22 cellular contexts compared by ENCODE assay signal in the genomic region with DNA sequence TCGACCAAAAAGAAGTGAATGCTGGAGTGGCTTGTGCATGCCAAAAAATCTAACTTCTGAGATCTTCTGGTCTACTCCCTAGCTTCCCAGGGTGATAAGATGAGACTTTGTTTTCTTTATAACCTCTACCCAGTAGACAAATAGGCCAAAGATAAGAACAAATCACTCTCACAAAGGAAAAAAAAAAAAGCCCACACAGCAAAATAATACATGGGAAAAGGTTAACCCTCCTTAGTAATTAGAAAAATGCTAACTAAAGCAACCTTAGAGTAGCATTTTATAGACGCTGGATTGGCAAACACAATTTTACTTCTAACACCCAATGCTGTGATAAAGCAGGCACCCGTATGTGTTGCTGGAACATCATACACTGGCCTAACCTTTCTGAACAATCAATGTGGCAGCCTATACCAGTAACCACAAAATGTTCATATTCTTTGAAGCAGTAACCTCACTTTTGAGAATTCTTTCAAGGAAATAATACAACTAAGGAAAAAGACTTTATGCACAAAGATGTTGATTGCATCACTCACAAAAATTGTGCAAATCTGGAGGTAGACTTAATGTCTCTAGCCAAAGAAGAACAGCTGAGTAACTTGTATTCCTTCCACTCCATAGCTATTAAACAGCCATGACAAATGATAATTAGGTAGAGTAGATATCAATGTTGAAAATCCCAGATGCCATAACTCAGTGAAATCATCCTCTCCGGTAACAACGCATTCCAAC.
DNase-seq lines count a peak whose midpoint lies in the region; ATAC-seq and TF ChIP-seq lines count a peak whose summit lies in the region.
"Had no signal": no experiment of that assay in that cellular context is flagged by ENCODE, and none has a peak within 500 bp of the region (broad histone marks: within the 10 kb centered on the region; RNA-seq: fewer than 3 reads in every experiment).

No MANE protein-coding gene starts in this region.

- H3K4me3 ChIP-seq in HEK293 (ENCODE audit: low read depth, low read length) (no peak overlapping the region), fibroblast of pulmonary artery (replicated peaks; ENCODE audit: low read depth, low read length) (no peak overlapping the region), skeletal muscle cell (ENCODE audit: low read depth, low read length) (no peak overlapping the region)
- H3K4me3 ChIP-seq: PC-9 had no signal

- DNase-seq in NCI-H226 (peak; percentile 18), fibroblast of pulmonary artery (ENCODE audit: low read depth) (peak; percentile 38), skeletal muscle cell (ENCODE audit: low read depth) (peak; percentile 27)
- no peak for DNase-seq in activated naive CD8-positive, alpha-beta T cell treated with anti-CD3 and anti-CD28 coated beads for 36 hours
- no peak for DNase-seq in activated CD4-positive, alpha-beta T cell treated with anti-CD3 and anti-CD28 coated beads for 36 hours
- no peak for DNase-seq in naive thymus-derived CD8-positive, alpha-beta T cell
- DNase-seq: CD4-positive, alpha-beta T cell; COR-L47; DMS79; MM.1S; NCI-H1048; NCI-H1436; NCI-H187 treated with DMSO at 0.1 percent for 48 hours; NCI-H2107; NCI-H2227 treated with DMSO at 0.1 percent for 48 hours; NCI-H510A treated with DMSO at 0.1 percent for 48 hours; NCI-H748 treated with DMSO at 0.1 percent for 48 hours; PC-9; RPMI8226; SHP77 treated with DMSO at 0.1 percent for 48 hours; SK-N-SH had no signal

- no peak overlapping the region for H3K4me3 Mint-ChIP-seq in activated naive CD8-positive, alpha-beta T cell treated with anti-CD3 and anti-CD28 coated beads for 36 hours
- H3K4me3 Mint-ChIP-seq in activated CD4-positive, alpha-beta T cell treated with anti-CD3 and anti-CD28 coated beads for 36 hours: no peak overlapping the region
- no peak overlapping the region for H3K4me3 Mint-ChIP-seq in naive thymus-derived CD8-positive, alpha-beta T cell
- H3K4me3 Mint-ChIP-seq: CD4-positive, alpha-beta T cell had no signal

- TF ChIP-seq CTCF in HEK293 (tag by site-specific recombination; IDR thresholded peaks at IDR 0.05): no peak
- TF ChIP-seq CTCF in fibroblast of pulmonary artery (IDR thresholded peaks at IDR 0.05; ENCODE audit: low read length, missing control alignments): no peak

- no peaks in the 10 kb centered on the region; the same call in 1 of the 2 replicates for H3K4me1 ChIP-seq in HEK293 (ENCODE audit: control insufficient read depth, insufficient read depth, low read length)

- H3K27ac Mint-ChIP-seq in activated naive CD8-positive, alpha-beta T cell treated with anti-CD3 and anti-CD28 coated beads for 36 hours: no peak overlapping the region
- no peak overlapping the region for H3K27ac Mint-ChIP-seq in activated CD4-positive, alpha-beta T cell treated with anti-CD3 and anti-CD28 coated beads for 36 hours
- H3K27ac Mint-ChIP-seq in naive thymus-derived CD8-positive, alpha-beta T cell: no peak overlapping the region
- H3K27ac Mint-ChIP-seq: CD4-positive, alpha-beta T cell had no signal

- intact Hi-C loops in activated CD4-positive, alpha-beta T cell treated with anti-CD3 and anti-CD28 coated beads for 36 hours (cut with DNase I, micrococcal nuclease): no loop called here

- no peaks in the 10 kb centered on the region for H3K36me3 Mint-ChIP-seq in activated naive CD8-positive, alpha-beta T cell treated with anti-CD3 and anti-CD28 coated beads for 36 hours
- H3K36me3 Mint-ChIP-seq in activated CD4-positive, alpha-beta T cell treated with anti-CD3 and anti-CD28 coated beads for 36 hours (ENCODE audit: low read depth): no peaks in the 10 kb centered on the region
- no peaks in the 10 kb centered on the region for H3K36me3 Mint-ChIP-seq in naive thymus-derived CD8-positive, alpha-beta T cell

- peaks cover 4% of the 10 kb centered on the region for H3K27me3 Mint-ChIP-seq in activated naive CD8-positive, alpha-beta T cell treated with anti-CD3 and anti-CD28 coated beads for 36 hours
- H3K27me3 Mint-ChIP-seq in activated CD4-positive, alpha-beta T cell treated with anti-CD3 and anti-CD28 coated beads for 36 hours: no peaks in the 10 kb centered on the region
- peaks cover 0 to 20% (median 7%) of the 10 kb centered on the region in 5 donors for H3K27me3 Mint-ChIP-seq in naive thymus-derived CD8-positive, alpha-beta T cell
- H3K27me3 Mint-ChIP-seq: CD4-positive, alpha-beta T cell had no signal

- H3K36me3 ChIP-seq in HEK293 (ENCODE audit: control insufficient read depth in 2 of 2, insufficient read depth in 1 of 2, low read length in 2 of 2): no peaks in the 10 kb centered on the region

- POLR2A ChIA-PET in HEK293 (lab: Yijun Ruan, JAX): no interaction called here
- POLR2A ChIA-PET in activated CD4-positive, alpha-beta T cell treated with anti-CD3 and anti-CD28 coated beads for 36 hours (lab: Charles Lee): no interaction called here
- POLR2A ChIA-PET in naive thymus-derived CD8-positive, alpha-beta T cell (lab: Charles Lee): no interaction called here

- H3K27ac ChIP-seq in HEK293 (ENCODE audit: extremely low read depth, low read depth, low read length): no peak overlapping the region
- H3K27ac ChIP-seq: PC-9 had no signal

- no peak for ATAC-seq in activated CD4-positive, alpha-beta T cell treated with anti-CD3 and anti-CD28 coated beads for 36 hours
- no peak for ATAC-seq in naive thymus-derived CD8-positive, alpha-beta T cell

- no peaks in the 10 kb centered on the region for H3K9me3 ChIP-seq in HEK293 (ENCODE audit: control insufficient read depth, insufficient read depth, low read depth, low read length)
- H3K9me3 ChIP-seq: SK-N-SH had no signal

- H3K9me3 Mint-ChIP-seq in activated naive CD8-positive, alpha-beta T cell treated with anti-CD3 and anti-CD28 coated beads for 36 hours: no peaks in the 10 kb centered on the region
- H3K9me3 Mint-ChIP-seq in activated CD4-positive, alpha-beta T cell treated with anti-CD3 and anti-CD28 coated beads for 36 hours (ENCODE audit: low read depth): no peaks in the 10 kb centered on the region
- no peaks in the 10 kb centered on the region for H3K9me3 Mint-ChIP-seq in naive thymus-derived CD8-positive, alpha-beta T cell
- H3K9me3 Mint-ChIP-seq: CD4-positive, alpha-beta T cell had no signal

- H3K4me1 Mint-ChIP-seq in activated naive CD8-positive, alpha-beta T cell treated with anti-CD3 and anti-CD28 coated beads for 36 hours: no peaks in the 10 kb centered on the region
- no peaks in the 10 kb centered on the region for H3K4me1 Mint-ChIP-seq in activated CD4-positive, alpha-beta T cell treated with anti-CD3 and anti-CD28 coated beads for 36 hours
- no peaks in the 10 kb centered on the region for H3K4me1 Mint-ChIP-seq in naive thymus-derived CD8-positive, alpha-beta T cell

- CTCF ChIA-PET in HEK293 (lab: Yijun Ruan, JAX): no interaction called here
- CTCF ChIA-PET in activated CD4-positive, alpha-beta T cell treated with anti-CD3 and anti-CD28 coated beads for 36 hours (lab: Charles Lee): interaction anchor here (1.2 kb wide), 1 partner anchor 10 kb away, joined by 3 read pairs; no protein-coding TSS in a partner anchor

TF ChIP-seq in HEK293, 187 proteins besides CTCF, POLR2A, EP300 and RAD21:
- no peak for TF ChIP-seq SP2 (tag by site-specific recombination; IDR thresholded peaks at IDR 0.05)
- TF ChIP-seq TRIM28 (IDR thresholded peaks at IDR 0.05; ENCODE audit: borderline replicate concordance, low read length): peak; percentile 60

Comparison
In these comparisons a context has a peak if more than half of its experiments do, and no peak if none do; other contexts are left out.
1. DNase-seq: peak in NCI-H226 (single experiment), fibroblast of pulmonary artery (single experiment) and skeletal muscle cell (single experiment); none in activated naive CD8-positive, alpha-beta T cell treated with anti-CD3 and anti-CD28 coated beads for 36 hours (single experiment), activated CD4-positive, alpha-beta T cell treated with anti-CD3 and anti-CD28 coated beads for 36 hours (single experiment) and naive thymus-derived CD8-positive, alpha-beta T cell (0 of 10).